9 cellular contexts compared by ENCODE assay signal in the genomic region with DNA sequence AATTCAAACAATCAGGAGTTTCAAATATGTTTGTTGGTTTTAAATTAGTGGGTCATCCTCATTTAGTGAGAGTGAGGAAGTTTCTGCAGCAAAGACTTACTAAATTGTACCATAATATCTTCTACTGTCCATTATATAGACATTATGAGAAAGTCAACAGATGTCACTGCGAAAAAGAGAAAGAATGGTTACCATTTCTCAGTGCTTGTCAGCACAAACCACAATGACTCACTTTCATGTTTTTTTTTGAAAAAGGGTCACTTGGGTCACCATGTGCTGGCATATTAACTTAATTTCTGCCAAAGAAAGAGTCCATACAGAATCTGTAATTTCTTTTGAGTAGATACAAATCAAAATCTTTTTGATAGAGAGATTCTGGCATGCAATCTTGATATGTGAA.
DNase-seq lines count a peak whose midpoint lies in the region; ATAC-seq and TF ChIP-seq lines count a peak whose summit lies in the region.
"Had no signal": no experiment of that assay in that cellular context is flagged by ENCODE, and none has a peak within 500 bp of the region (broad histone marks: within the 10 kb centered on the region; RNA-seq: fewer than 3 reads in every experiment).

No MANE protein-coding gene starts in this region.

- peaks cover 7% of the 10 kb centered on the region for H3K9me3 Mint-ChIP-seq in osteocyte (ENCODE audit: unreplicated experiment)

- H3K4me3 ChIP-seq in coronary artery, result no peak overlapping the region

- no peak overlapping the region for H3K4me3 Mint-ChIP-seq in osteocyte (ENCODE audit: unreplicated experiment)

- peak; percentile 73 for ATAC-seq in GM18909 (IDR thresholded peaks at IDR 0.05; ENCODE audit: poor library complexity, unreplicated experiment)
- ATAC-seq in HG03066 (IDR thresholded peaks at IDR 0.05; ENCODE audit: low read depth, unreplicated experiment), result peak; percentile 75
- no peak for ATAC-seq in HG03469 (IDR thresholded peaks at IDR 0.05; ENCODE audit: unreplicated experiment)

- peak overlapping the region; percentile 19 for H3K27ac Mint-ChIP-seq in osteocyte (ENCODE audit: unreplicated experiment)

- peaks cover 37% of the 10 kb centered on the region for H3K4me1 Mint-ChIP-seq in osteocyte (ENCODE audit: unreplicated experiment)

- no peaks in the 10 kb centered on the region for H3K27me3 Mint-ChIP-seq in osteocyte (ENCODE audit: unreplicated experiment)

- no peak for TF ChIP-seq CTCF in osteocyte (IDR thresholded peaks at IDR 0.05)
- TF ChIP-seq CTCF in coronary artery (IDR thresholded peaks at IDR 0.05), result no peak

- DNase-seq in RKO (ENCODE audit: low spot score) (peak; percentile 0), osteocyte (ENCODE audit: extremely low spot score, unreplicated experiment) (no peak), NCI-H2171 (lab: John Stamatoyannopoulos, UW) (no peak), coronary artery (ENCODE audit: low spot score) (no peak), SHP77 (lab: John Stamatoyannopoulos, UW) (no peak)
- DNase-seq: NCI-H146 had no signal

- H3K36me3 Mint-ChIP-seq in osteocyte (ENCODE audit: unreplicated experiment), result no peaks in the 10 kb centered on the region

- H3K27ac ChIP-seq in coronary artery, result no peak overlapping the region
